1 cellular context compared by ENCODE assay signal in the genomic region with DNA sequence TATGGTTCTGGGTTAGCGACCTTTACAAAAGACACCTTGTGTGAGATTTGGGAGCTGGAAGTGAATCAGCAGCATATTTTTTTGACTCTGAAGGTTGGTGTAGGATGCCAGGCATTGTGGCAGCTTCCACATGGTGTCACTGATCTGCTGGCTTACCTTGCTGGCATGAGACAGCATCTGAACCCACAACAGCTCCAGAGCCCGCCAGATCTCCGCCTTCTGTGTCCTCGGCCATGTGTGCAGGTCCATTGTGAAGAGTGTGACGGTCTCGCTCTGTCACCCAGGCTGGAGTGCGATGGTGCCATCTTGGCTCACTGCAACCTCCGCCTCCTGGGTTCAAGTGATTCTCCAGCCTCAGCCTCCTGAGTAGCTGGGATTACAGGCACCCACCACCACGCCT. TPM values are rescaled to one million over a fixed set of nuclear protein-coding genes. Genes with fewer than 3 reads are reported as not detected.
"Had no signal": no experiment of that assay in that cellular context is flagged by ENCODE, and none has a peak within 500 bp of the region (broad histone marks: within the 10 kb centered on the region; RNA-seq: fewer than 3 reads in every experiment).

No MANE protein-coding gene starts in this region.

RNA-seq across cellular contexts. Expression of gene SASH1, which starts 39.4 kb away (rescaled TPM):
- total RNA-seq: naive thymus-derived CD8-positive, alpha-beta T cell had no signal
- polyA plus RNA-seq: naive thymus-derived CD8-positive, alpha-beta T cell had no signal
